ENCODE assay signal across 16 cellular contexts in genomic region chr1:222950892-222951291, GRCh38.
DNase-seq lines count a peak whose midpoint lies in the region; ATAC-seq, FAIRE-seq and TF ChIP-seq lines count a peak whose summit lies in the region.
"Had no signal": no experiment of that assay in that cellular context is flagged by ENCODE, and none has a peak within 500 bp of the region (broad histone marks: within the 10 kb centered on the region; RNA-seq: fewer than 3 reads in every experiment).

No MANE protein-coding gene starts in this region.

- H3K4me2 ChIP-seq in mammary epithelial cell (ENCODE audit: insufficient read depth, low read depth, low read length): no peak overlapping the region

- ATAC-seq in HG03196 (IDR thresholded peaks at IDR 0.05; ENCODE audit: unreplicated experiment): no peak
- ATAC-seq: activated T-cell treated with anti-CD3 and anti-CD28 coated beads, Interleukin-2, amount 50 U/mL, for 4 hours had no signal

- H3K27me3 ChIP-seq in breast epithelium (no peaks in the 10 kb centered on the region), mammary epithelial cell (ENCODE audit: insufficient read depth, low read length) (no peaks in the 10 kb centered on the region)
- H3K27me3 ChIP-seq: tibial nerve had no signal

- H3K27ac ChIP-seq in breast epithelium (no peak overlapping the region), mammary epithelial cell (ENCODE audit: insufficient read depth, low read depth, low read length) (no peak overlapping the region)

- no peaks in the 10 kb centered on the region for H3K36me3 ChIP-seq in breast epithelium
- no peaks in the 10 kb centered on the region for H3K36me3 ChIP-seq in mammary epithelial cell (ENCODE audit: insufficient read depth, low read length)

- BruUV-seq in MCF 10A (replicated peaks; lab: Mats Ljungman, UMichigan) (no TSS peak), mammary epithelial cell (replicated peaks; lab: Mats Ljungman, UMichigan) (no TSS peak)

- TF ChIP-seq CTCF in MCF 10A (IDR thresholded peaks at IDR 0.05; ENCODE audit: unreplicated experiment) (no peak), breast epithelium (IDR thresholded peaks at IDR 0.05) (no peak), mammary epithelial cell (conservative IDR thresholded peaks at IDR 0.05 in 1 of 2, IDR thresholded peaks at IDR 0.05 in 1 of 2; ENCODE audit: extremely low read depth in 1 of 2, insufficient read depth in 1 of 2, low read depth in 1 of 2, low read length in 2 of 2) (no peak)

- H2AFZ ChIP-seq in mammary epithelial cell (ENCODE audit: low read depth, low read length): no peak overlapping the region

- no peak overlapping the region for H3K4me3 Mint-ChIP-seq in MCF 10A (ENCODE audit: unreplicated experiment)
- H3K4me3 Mint-ChIP-seq: activated CD4-positive, alpha-beta memory T cell treated with anti-CD3 and anti-CD28 coated beads for 36 hours; activated T-cell treated with anti-CD3 and anti-CD28 coated beads, Interleukin-2, amount 50 U/mL, for 4 hours; CD4-positive, CD25-positive, alpha-beta regulatory T cell; HFFc6 had no signal

- DNase-seq in MCF 10A (ENCODE audit: unreplicated experiment): peak; percentile 75
- no peak for DNase-seq in breast epithelium (ENCODE audit: low spot score in 2 of 2)
- peak; percentile 85 for DNase-seq in NCI-H2171 (lab: John Stamatoyannopoulos, UW)
- peak; percentile 10 for DNase-seq in mammary epithelial cell
- DNase-seq in GM12891 (ENCODE audit: insufficient read length, low spot score): no peak
- no peak for DNase-seq in activated CD4-positive, alpha-beta T cell treated with anti-CD3 and anti-CD28 coated beads for 1 hour
- DNase-seq in KBM-7: no peak
- DNase-seq: activated CD4-positive, alpha-beta memory T cell treated with anti-CD3 and anti-CD28 coated beads for 36 hours; activated T-cell treated with anti-CD3 and anti-CD28 coated beads, Interleukin-2, amount 50 U/mL, for 4 hours; CD4-positive, CD25-positive, alpha-beta regulatory T cell; effector CD4-positive, alpha-beta T cell; HFFc6; hypothalamus; stimulated activated CD4-positive, alpha-beta T cell treated with anti-CD3 and anti-CD28 coated beads, Interleukin-4, amount 100 ng/mL, for 4 hours had no signal

- H3K79me2 ChIP-seq in mammary epithelial cell (ENCODE audit: insufficient read depth, low read length): no peaks in the 10 kb centered on the region

- in situ Hi-C loops in mammary epithelial cell (cut with MboI; ENCODE audit: low sequenced_read_pairs in 2 of 2) (no loop called here), KBM-7 (cut with MboI; ENCODE audit: low pct_unique_long_range_greater_than_20kb, low sequenced_read_pairs) (no loop called here)

- no peaks in the 10 kb centered on the region for H3K9me3 ChIP-seq in breast epithelium
- no peaks in the 10 kb centered on the region for H3K9me3 ChIP-seq in mammary epithelial cell (replicated peaks; ENCODE audit: insufficient read depth, low read length)
- H3K9me3 ChIP-seq: tibial nerve had no signal

- H3K4me1 ChIP-seq in breast epithelium: no peaks in the 10 kb centered on the region
- H3K4me1 ChIP-seq in mammary epithelial cell (ENCODE audit: insufficient read depth, low read length): no peaks in the 10 kb centered on the region

- CTCF ChIA-PET in MCF 10A (lab: Yijun Ruan, JAX) (interaction anchor here (0.5 to 1.2 kb wide), 2 partner anchors 183 to 860 kb away, joined by 3 to 4 read pairs; no protein-coding TSS in a partner anchor), mammary epithelial cell (lab: Charles Lee; ENCODE audit: low non-redundant PET) (no interaction called here)

- no peaks in the 10 kb centered on the region for H4K20me1 ChIP-seq in mammary epithelial cell (ENCODE audit: insufficient read depth, low read length)

- WGBS in mammary epithelial cell (ENCODE audit: low coverage, missing lambda C conversion rate): 94% methylated on average over 3 of the region's 3 CpGs

- H3K36me3 Mint-ChIP-seq in MCF 10A (ENCODE audit: insufficient read depth, unreplicated experiment): no peaks in the 10 kb centered on the region

- H3K9me3 Mint-ChIP-seq in MCF 10A (ENCODE audit: unreplicated experiment): no peaks in the 10 kb centered on the region
- H3K9me3 Mint-ChIP-seq: activated CD4-positive, alpha-beta memory T cell treated with anti-CD3 and anti-CD28 coated beads for 36 hours; activated T-cell treated with anti-CD3 and anti-CD28 coated beads, Interleukin-2, amount 50 U/mL, for 4 hours; CD4-positive, CD25-positive, alpha-beta regulatory T cell; HFFc6 had no signal

- no peaks in the 10 kb centered on the region for H3K27me3 Mint-ChIP-seq in MCF 10A (ENCODE audit: insufficient read depth, unreplicated experiment)
- H3K27me3 Mint-ChIP-seq: activated CD4-positive, alpha-beta memory T cell treated with anti-CD3 and anti-CD28 coated beads for 36 hours had no signal

- no peak overlapping the region for H3K9ac ChIP-seq in mammary epithelial cell (ENCODE audit: insufficient read depth, low read length)

- dilution Hi-C loops in mammary epithelial cell (cut with HindIII; ENCODE audit: low sequenced_read_pairs): no loop called here

- H3K4me1 Mint-ChIP-seq in MCF 10A (ENCODE audit: insufficient read depth, unreplicated experiment): peaks cover 17% of the 10 kb centered on the region
- H3K4me1 Mint-ChIP-seq: CD4-positive, CD25-positive, alpha-beta regulatory T cell had no signal

- H3K4me3 ChIP-seq in breast epithelium: no peak overlapping the region
- H3K4me3 ChIP-seq in mammary epithelial cell (replicated peaks in 1 of 3; ENCODE audit: insufficient read depth in 1 of 3, low read depth in 2 of 3, low read length in 3 of 3): no peak overlapping the region
- H3K4me3 ChIP-seq: tibial nerve had no signal

- peak overlapping the region; percentile 68 for H3K27ac Mint-ChIP-seq in MCF 10A (ENCODE audit: low read depth, unreplicated experiment)
- H3K27ac Mint-ChIP-seq: activated CD4-positive, alpha-beta memory T cell treated with anti-CD3 and anti-CD28 coated beads for 36 hours; CD4-positive, CD25-positive, alpha-beta regulatory T cell; HFFc6 had no signal

- no peak for FAIRE-seq in GM12891 (lab: Jason Lieb, UNC)

- POLR2A ChIA-PET in MCF 10A (lab: Yijun Ruan, JAX): interaction anchor here (0.5 to 1.6 kb wide), 7 partner anchors 9 to 197 kb away, joined by 3 to 5 read pairs (median 3); no protein-coding TSS in a partner anchor

- no peak for TF ChIP-seq POLR2A in breast epithelium (IDR thresholded peaks at IDR 0.05)
- no peak for TF ChIP-seq POLR2A in GM12891 (IDR thresholded peaks at IDR 0.05; ENCODE audit: low read depth, low read length)

- intact Hi-C loops in MCF 10A (cut with micrococcal nuclease) (no loop called here), breast epithelium (cut with DNase I; ENCODE audit: low total_unique reads) (no loop called here), mammary epithelial cell (cut with micrococcal nuclease) (no loop called here)

TF ChIP-seq in GM12891, 5 proteins besides CTCF, POLR2A, EP300 and RAD21:
- no peak for TF ChIP-seq TAF1 (IDR thresholded peaks at IDR 0.05; ENCODE audit: low read depth, low read length)
- no peak for TF ChIP-seq PAX5 (IDR thresholded peaks at IDR 0.05; ENCODE audit: insufficient read depth, low read length, severe bottlenecking)
- TF ChIP-seq POLR2AphosphoS5 (IDR thresholded peaks at IDR 0.05; ENCODE audit: low read depth, low read length): no peak
- no peak for TF ChIP-seq POU2F2 (IDR thresholded peaks at IDR 0.05; ENCODE audit: low read depth, low read length)
- no peak for TF ChIP-seq SPI1 (IDR thresholded peaks at IDR 0.05; ENCODE audit: low read depth, low read length)

Comparison
In these comparisons a context has a peak if more than half of its experiments do, and no peak if none do; other contexts are left out.
1. DNase-seq: peak in MCF 10A (single experiment), NCI-H2171 (single experiment) and mammary epithelial cell (single experiment); none in breast epithelium (0 of 2), GM12891 (single experiment), activated CD4-positive, alpha-beta T cell treated with anti-CD3 and anti-CD28 coated beads for 1 hour (single experiment) and KBM-7 (single experiment).